ENCODE assay signal across 9 cellular contexts in genomic region chr2:76318848-76319247, GRCh38.
"Had no signal": no experiment of that assay in that cellular context is flagged by ENCODE, and none has a peak within 500 bp of the region (broad histone marks: within the 10 kb centered on the region; RNA-seq: fewer than 3 reads in every experiment).

No MANE protein-coding gene starts in this region.

- H3K4me3 ChIP-seq: GM23248, HAP-1, K562 had no signal

- H3K27ac ChIP-seq: GM23248 had no signal

- H3K9ac ChIP-seq: GM23248 had no signal

- H3K27ac Mint-ChIP-seq: HFFc6 had no signal

- ATAC-seq: HCT116, K562 had no signal

- DNase-seq: GM23248, GOT3, H7, HFFc6, IMR-90, KG1 had no signal

- H3K9me3 ChIP-seq: HAP-1 had no signal

- H3K36me3 ChIP-seq: HAP-1 had no signal

- H3K4me3 Mint-ChIP-seq: HFFc6 had no signal
